10 cellular contexts compared by ENCODE assay signal in genomic region chr18:13614701-13615288, GRCh38.
DNase-seq lines count a peak whose midpoint lies in the region; ATAC-seq and TF ChIP-seq lines count a peak whose summit lies in the region.
"Had no signal": no experiment of that assay in that cellular context is flagged by ENCODE, and none has a peak within 500 bp of the region (broad histone marks: within the 10 kb centered on the region; RNA-seq: fewer than 3 reads in every experiment).

No MANE protein-coding gene starts in this region.

- H2BK5ac ChIP-seq in neuronal stem cell (ENCODE audit: low read length) = no peak overlapping the region

- CTCF ChIA-PET in WTC11 (lab: Charles Lee) = interaction anchor here (0.9 kb wide), 1 partner anchor 198 kb away, joined by 4 read pairs; no protein-coding TSS in a partner anchor

- no peak overlapping the region for H3K4ac ChIP-seq in neuronal stem cell (ENCODE audit: low read length)

- no peak overlapping the region for H2BK15ac ChIP-seq in neuronal stem cell (ENCODE audit: low read length)

- intact Hi-C loops in ascending aorta (cut with DNase I) = no loop called here

- ATAC-seq in CD4-positive, CD25-positive, alpha-beta regulatory T cell (ENCODE audit: low read depth in 2 of 2) = peak; percentile 20 to 34
- no peak for ATAC-seq in WTC11

- no peaks in the 10 kb centered on the region for H3K27me3 ChIP-seq in CD4-positive, CD25-positive, alpha-beta regulatory T cell (ENCODE audit: control insufficient read depth, insufficient read depth, low read length)
- H3K27me3 ChIP-seq in ascending aorta = no peaks in the 10 kb centered on the region
- H3K27me3 ChIP-seq in neuronal stem cell (ENCODE audit: control insufficient read depth in 3 of 3, insufficient read depth in 3 of 3, low read depth in 1 of 3, low read length in 3 of 3) = peaks cover 2 to 49% (median 25%) of the 10 kb centered on the region in 3 experiments

- H2AFZ ChIP-seq in neuronal stem cell (ENCODE audit: low read length) = no peak overlapping the region

- H3K9me3 Mint-ChIP-seq in CD4-positive, CD25-positive, alpha-beta regulatory T cell = no peaks in the 10 kb centered on the region
- H3K9me3 Mint-ChIP-seq in WTC11 = no peaks in the 10 kb centered on the region

- H3K27ac Mint-ChIP-seq in CD4-positive, CD25-positive, alpha-beta regulatory T cell = peak overlapping the region; percentile 87 to 93 (median 93)
- no peak overlapping the region for H3K27ac Mint-ChIP-seq in WTC11

- peak overlapping the region; percentile 5 for H2AK5ac ChIP-seq in neuronal stem cell (ENCODE audit: low read depth, low read length)

- H3K4me1 Mint-ChIP-seq in CD4-positive, CD25-positive, alpha-beta regulatory T cell = peaks cover 50 to 86% (median 62%) of the 10 kb centered on the region in 4 donors
- H3K4me1 Mint-ChIP-seq in WTC11 = peaks cover 22% of the 10 kb centered on the region

- peak overlapping the region; percentile 45 for H3K27ac ChIP-seq in CD4-positive, CD25-positive, alpha-beta regulatory T cell (ENCODE audit: insufficient read depth, low read length, poor library complexity, severe bottlenecking)
- peak overlapping the region; percentile 31 to 47 for H3K27ac ChIP-seq in ascending aorta
- no peak overlapping the region for H3K27ac ChIP-seq in neuronal stem cell (replicated peaks; ENCODE audit: low read length)

- no peak overlapping the region for H3K23ac ChIP-seq in neuronal stem cell (ENCODE audit: low read depth, low read length, poor library complexity)

- H3K4me2 ChIP-seq in neuronal stem cell (ENCODE audit: insufficient read depth, low read length, poor library complexity, severe bottlenecking) = no peak overlapping the region

- no peaks in the 10 kb centered on the region for H3K79me1 ChIP-seq in neuronal stem cell (ENCODE audit: low read depth, low read length)

- H3K14ac ChIP-seq in neuronal stem cell (ENCODE audit: low read length) = no peak overlapping the region

- H3K36me3 Mint-ChIP-seq in CD4-positive, CD25-positive, alpha-beta regulatory T cell = no peaks in the 10 kb centered on the region
- H3K36me3 Mint-ChIP-seq in WTC11 = no peaks in the 10 kb centered on the region

- no peak overlapping the region for H4K8ac ChIP-seq in neuronal stem cell (ENCODE audit: low read depth, low read length)

- peaks cover 70% of the 10 kb centered on the region for H3K4me1 ChIP-seq in CD4-positive, CD25-positive, alpha-beta regulatory T cell (ENCODE audit: control insufficient read depth, insufficient read depth, low read length, poor library complexity, severe bottlenecking)
- H3K4me1 ChIP-seq in ascending aorta = peaks cover 4 to 10% of the 10 kb centered on the region in 2 donors
- peaks cover 13 to 15% of the 10 kb centered on the region in 2 donors for H3K4me1 ChIP-seq in neuronal stem cell (ENCODE audit: control insufficient read depth in 2 of 2, insufficient read depth in 1 of 2, low read depth in 1 of 2, low read length in 2 of 2)

- POLR2A ChIA-PET in WTC11 (lab: Charles Lee) = no interaction called here

- H2BK120ac ChIP-seq in neuronal stem cell (ENCODE audit: low read depth, low read length) = no peak overlapping the region

- H4K91ac ChIP-seq in neuronal stem cell (ENCODE audit: low read depth, low read length, poor library complexity) = no peak overlapping the region

- no peaks in the 10 kb centered on the region for H3K27me3 Mint-ChIP-seq in CD4-positive, CD25-positive, alpha-beta regulatory T cell
- H3K27me3 Mint-ChIP-seq in WTC11 (ENCODE audit: low read depth) = peaks cover 34% of the 10 kb centered on the region

- H3K9me3 ChIP-seq in CD4-positive, CD25-positive, alpha-beta regulatory T cell (ENCODE audit: control insufficient read depth in 2 of 2, low read length in 2 of 2) = no peaks in the 10 kb centered on the region
- H3K9me3 ChIP-seq in ascending aorta (no peaks in the 10 kb centered on the region), neuronal stem cell (replicated peaks in 1 of 2; ENCODE audit: control insufficient read depth in 2 of 2, insufficient read depth in 1 of 2, low read depth in 1 of 2, low read length in 2 of 2) (no peaks in the 10 kb centered on the region)

- TF ChIP-seq CTCF in ascending aorta (IDR thresholded peaks at IDR 0.05) (no peak), WTC11 (IDR thresholded peaks at IDR 0.05) (no peak)

- no peaks in the 10 kb centered on the region for H3K36me3 ChIP-seq in CD4-positive, CD25-positive, alpha-beta regulatory T cell (ENCODE audit: control insufficient read depth, insufficient read depth, low read length)
- H3K36me3 ChIP-seq in ascending aorta (no peaks in the 10 kb centered on the region), neuronal stem cell (replicated peaks in 1 of 2; ENCODE audit: control insufficient read depth in 2 of 2, insufficient read depth in 2 of 2, low read length in 2 of 2) (no peaks in the 10 kb centered on the region)

- H3K4me3 Mint-ChIP-seq in CD4-positive, CD25-positive, alpha-beta regulatory T cell = peak overlapping the region; percentile 70 to 82 (median 79)
- no peak overlapping the region for H3K4me3 Mint-ChIP-seq in WTC11

- no peak overlapping the region for H2BK12ac ChIP-seq in neuronal stem cell (ENCODE audit: low read length)

- H3K18ac ChIP-seq in neuronal stem cell (ENCODE audit: low read length) = peak overlapping the region; percentile 15

- WGBS in neuronal stem cell (ENCODE audit: extremely low coverage in 2 of 2, insufficient read length in 2 of 2, insufficient replicate concordance in 1 of 2), 2 donors = no CpG with 5 or more reads among the region's 16 CpGs

- H3K4me3 ChIP-seq in CD4-positive, CD25-positive, alpha-beta regulatory T cell (ENCODE audit: low read depth, low read length) = peak overlapping the region; percentile 56
- H3K4me3 ChIP-seq in ascending aorta (no peak overlapping the region), neuronal stem cell (ENCODE audit: low read length in 2 of 2) (no peak overlapping the region)

- peak in 1 of 3 donors; percentile 83 for DNase-seq in CD4-positive, CD25-positive, alpha-beta regulatory T cell
- DNase-seq in NOMO-1 (lab: John Stamatoyannopoulos, UW; ENCODE audit: unreplicated experiment in 2 of 2) (peak; percentile 21 to 26), ascending aorta (ENCODE audit: low spot score in 2 of 2) (no peak), neuronal stem cell (ENCODE audit: low spot score) (no peak), NCI-H748 (lab: John Stamatoyannopoulos, UW; ENCODE audit: unreplicated experiment) (no peak), GOT3 (lab: John Stamatoyannopoulos, UW) (no peak), DMS153 (lab: John Stamatoyannopoulos, UW) (no peak), WTC11 (ENCODE audit: low spot score) (no peak)
- DNase-seq: NCI-H2171; stimulated activated CD4-positive, alpha-beta T cell treated with anti-CD3 and anti-CD28 coated beads, Interleukin-4, amount 100 ng/mL, for 1 hour had no signal

- H3K9ac ChIP-seq in neuronal stem cell (ENCODE audit: low read depth, low read length, poor library complexity) = no peak overlapping the region

TF ChIP-seq in WTC11, 78 proteins besides CTCF, POLR2A, EP300 and RAD21:
- no peak for TF ChIP-seq ZNF281 (CRISPR knock-in tag; IDR thresholded peaks at IDR 0.05)
- no peak for TF ChIP-seq ZNF121 (CRISPR knock-in tag; IDR thresholded peaks at IDR 0.05)
- TF ChIP-seq ZNF317 (CRISPR knock-in tag; IDR thresholded peaks at IDR 0.05; ENCODE audit: borderline replicate concordance, low read depth) = no peak
- TF ChIP-seq ZSCAN18 (CRISPR knock-in tag; IDR thresholded peaks at IDR 0.05) = no peak
- TF ChIP-seq E2F4 (CRISPR knock-in tag; IDR thresholded peaks at IDR 0.05; ENCODE audit: borderline replicate concordance, low read depth) = no peak

Comparison
In these comparisons a context has a peak if more than half of its experiments do, and no peak if none do; other contexts are left out.
1. DNase-seq: peak in NOMO-1 (2 of 2); none in ascending aorta (0 of 2), neuronal stem cell (single experiment), NCI-H748 (single experiment), GOT3 (single experiment), DMS153 (single experiment) and WTC11 (single experiment).